Comparison of ENCODE assay signal across 14 cellular contexts in the genomic region with DNA sequence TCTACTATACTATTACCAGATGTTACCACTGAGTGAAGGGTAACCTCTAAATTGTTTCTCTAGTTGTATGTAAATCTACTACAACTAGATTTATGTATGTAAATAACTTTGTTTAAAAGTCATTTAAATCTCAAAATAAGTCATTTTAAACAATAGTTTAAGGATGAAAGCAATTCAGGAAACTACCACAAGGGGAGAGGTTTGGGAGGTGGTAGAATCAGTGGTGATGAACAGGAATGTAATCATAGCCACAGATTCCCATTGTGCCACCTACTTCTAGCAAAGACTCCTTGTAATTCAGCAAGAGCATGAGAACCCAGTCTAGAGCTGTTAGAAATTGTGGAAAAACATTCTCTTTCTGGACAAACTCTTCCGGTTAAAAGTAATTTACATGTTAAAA.
A peak's percentile ranks its signal among the peaks of the same experiment; 100 is the strongest.
DNase-seq lines count a peak whose midpoint lies in the region; TF ChIP-seq lines count a peak whose summit lies in the region.
"Had no signal": no experiment of that assay in that cellular context is flagged by ENCODE, and none has a peak within 500 bp of the region (broad histone marks: within the 10 kb centered on the region; RNA-seq: fewer than 3 reads in every experiment).

No MANE protein-coding gene starts in this region.

- H4K5ac ChIP-seq in H9 (ENCODE audit: insufficient read length, low read depth, low read length) = no peak overlapping the region

- H3K27ac ChIP-seq in H9 (ENCODE audit: insufficient read length, low read depth, low read length) (no peak overlapping the region), neuronal stem cell (replicated peaks; ENCODE audit: low read length) (no peak overlapping the region)
- H3K27ac ChIP-seq: stomach had no signal

- H2BK20ac ChIP-seq in H9 (ENCODE audit: low read depth, low read length, poor library complexity, severe bottlenecking) = no peak overlapping the region

- no peaks in the 10 kb centered on the region for H3K23me2 ChIP-seq in H9 (ENCODE audit: insufficient read length, low read depth, low read length, poor library complexity, severe bottlenecking)

- no peaks in the 10 kb centered on the region for H3K4me1 ChIP-seq in H9 (ENCODE audit: insufficient read depth, low read length)
- H3K4me1 ChIP-seq in neuronal stem cell (ENCODE audit: control insufficient read depth in 2 of 2, insufficient read depth in 1 of 2, low read depth in 1 of 2, low read length in 2 of 2) = no peaks in the 10 kb centered on the region
- H3K4me1 ChIP-seq: stomach had no signal

- DNase-seq in ACHN = peak; percentile 12
- no peak for DNase-seq in H9
- peak; percentile 9 for DNase-seq in glomerular visceral epithelial cell (ENCODE audit: extremely low spot score)
- no peak for DNase-seq in activated CD4-positive, alpha-beta T cell treated with anti-CD3 and anti-CD28 coated beads, Interleukin-2, amount 10 ng/mL, durations not matched to agents 24 days and 14 days
- no peak for DNase-seq in NCI-H2171 treated with DMSO at 0.1 percent for 48 hours (lab: John Stamatoyannopoulos, UW)
- DNase-seq in neuronal stem cell (ENCODE audit: low spot score) = no peak
- DNase-seq in NCI-H2107 (lab: John Stamatoyannopoulos, UW) = no peak
- DNase-seq: activated CD8-positive, alpha-beta memory T cell treated with anti-CD3 and anti-CD28 coated beads, Interleukin-2, amount 50 U/mL, for 48 hours; amygdala; CD4-positive, CD25-positive, alpha-beta regulatory T cell; nucleus accumbens; stomach; T-helper 9 cell had no signal

- H3K9me3 Mint-ChIP-seq in H9 = no peaks in the 10 kb centered on the region
- H3K9me3 Mint-ChIP-seq in activated CD4-positive, alpha-beta T cell treated with anti-CD3 and anti-CD28 coated beads, Interleukin-2, amount 10 ng/mL, durations not matched to agents 24 days and 14 days = no peaks in the 10 kb centered on the region

- H4K91ac ChIP-seq in H9 (ENCODE audit: insufficient read length, low read depth, low read length) (no peak overlapping the region), neuronal stem cell (ENCODE audit: low read depth, low read length, poor library complexity) (no peak overlapping the region)

- H3K79me1 ChIP-seq in H9 (ENCODE audit: insufficient read depth, low read depth, low read length, poor library complexity, severe bottlenecking) = no peaks in the 10 kb centered on the region
- no peaks in the 10 kb centered on the region for H3K79me1 ChIP-seq in neuronal stem cell (ENCODE audit: low read depth, low read length)

- H3K4me3 Mint-ChIP-seq in H9 = no peak overlapping the region
- H3K4me3 Mint-ChIP-seq in activated CD4-positive, alpha-beta T cell treated with anti-CD3 and anti-CD28 coated beads, Interleukin-2, amount 10 ng/mL, durations not matched to agents 24 days and 14 days = no peak overlapping the region
- H3K4me3 Mint-ChIP-seq: CD4-positive, CD25-positive, alpha-beta regulatory T cell had no signal

- H3K36me3 Mint-ChIP-seq in H9 (ENCODE audit: insufficient read depth in 1 of 3, low read depth in 3 of 3) = no peaks in the 10 kb centered on the region
- no peaks in the 10 kb centered on the region for H3K36me3 Mint-ChIP-seq in activated CD4-positive, alpha-beta T cell treated with anti-CD3 and anti-CD28 coated beads, Interleukin-2, amount 10 ng/mL, durations not matched to agents 24 days and 14 days (ENCODE audit: low read depth)
- H3K36me3 Mint-ChIP-seq: CD4-positive, CD25-positive, alpha-beta regulatory T cell had no signal

- H2BK12ac ChIP-seq in H9 (ENCODE audit: insufficient read length, low read depth, low read length) (no peak overlapping the region), neuronal stem cell (ENCODE audit: low read length) (no peak overlapping the region)

- H3K4me1 Mint-ChIP-seq in H9 = peaks cover 8 to 10% of the 10 kb centered on the region in 2 experiments
- H3K4me1 Mint-ChIP-seq in activated CD4-positive, alpha-beta T cell treated with anti-CD3 and anti-CD28 coated beads, Interleukin-2, amount 10 ng/mL, durations not matched to agents 24 days and 14 days = no peaks in the 10 kb centered on the region
- H3K4me1 Mint-ChIP-seq: CD4-positive, CD25-positive, alpha-beta regulatory T cell had no signal

- no peak overlapping the region for H3K9ac ChIP-seq in H9 (ENCODE audit: extremely low read depth, insufficient read length, low read length)
- no peak overlapping the region for H3K9ac ChIP-seq in neuronal stem cell (ENCODE audit: low read depth, low read length, poor library complexity)

- H3K27ac Mint-ChIP-seq in H9 = no peak overlapping the region
- no peak overlapping the region for H3K27ac Mint-ChIP-seq in activated CD4-positive, alpha-beta T cell treated with anti-CD3 and anti-CD28 coated beads, Interleukin-2, amount 10 ng/mL, durations not matched to agents 24 days and 14 days
- H3K27ac Mint-ChIP-seq: CD4-positive, CD25-positive, alpha-beta regulatory T cell had no signal

- intact Hi-C loops in activated CD4-positive, alpha-beta T cell treated with anti-CD3 and anti-CD28 coated beads, Interleukin-2, amount 10 ng/mL, durations not matched to agents 24 days and 14 days (cut with micrococcal nuclease) = no loop called here

- H2AFZ ChIP-seq in H9 (ENCODE audit: low read length) (no peak overlapping the region), neuronal stem cell (ENCODE audit: low read length) (no peak overlapping the region)

- no peaks in the 10 kb centered on the region for H4K20me1 ChIP-seq in H9 (ENCODE audit: control insufficient read depth, insufficient read depth, insufficient read length)

- H3K23ac ChIP-seq in H9 (ENCODE audit: insufficient read length, low read depth, low read length) = no peak overlapping the region
- H3K23ac ChIP-seq in neuronal stem cell (ENCODE audit: low read depth, low read length, poor library complexity) = no peak overlapping the region

- WGBS in H9 (ENCODE audit: extremely low coverage, insufficient read length, low lambda C conversion rate) = no CpG with 5 or more reads among the region's 1 CpG
- no CpG with 5 or more reads among the region's 1 CpG for whole genome bisulfite sequencing in neuronal stem cell (ENCODE audit: extremely low coverage in 2 of 2, insufficient read length in 2 of 2, insufficient replicate concordance in 1 of 2), 2 donors

- H3K4ac ChIP-seq in H9 (ENCODE audit: low read depth, low read length) (no peak overlapping the region), neuronal stem cell (ENCODE audit: low read length) (no peak overlapping the region)

- H2AK5ac ChIP-seq in H9 (ENCODE audit: insufficient read length, low read length) (no peak overlapping the region), neuronal stem cell (ENCODE audit: low read depth, low read length) (no peak overlapping the region)

- no peaks in the 10 kb centered on the region for H3K27me3 Mint-ChIP-seq in H9 (ENCODE audit: low read depth)
- no peaks in the 10 kb centered on the region for H3K27me3 Mint-ChIP-seq in activated CD4-positive, alpha-beta T cell treated with anti-CD3 and anti-CD28 coated beads, Interleukin-2, amount 10 ng/mL, durations not matched to agents 24 days and 14 days
- H3K27me3 Mint-ChIP-seq: CD4-positive, CD25-positive, alpha-beta regulatory T cell had no signal

- H3K27me3 ChIP-seq in H9 (ENCODE audit: insufficient read depth, low read length) (no peaks in the 10 kb centered on the region), neuronal stem cell (ENCODE audit: control insufficient read depth in 3 of 3, insufficient read depth in 3 of 3, low read depth in 1 of 3, low read length in 3 of 3) (no peaks in the 10 kb centered on the region)
- H3K27me3 ChIP-seq: stomach had no signal

- H3K36me3 ChIP-seq in neuronal stem cell (replicated peaks in 1 of 2; ENCODE audit: control insufficient read depth in 2 of 2, insufficient read depth in 2 of 2, low read length in 2 of 2) = no peaks in the 10 kb centered on the region
- H3K36me3 ChIP-seq: stomach had no signal

- TF ChIP-seq CTCF in H9 (conservative IDR thresholded peaks at IDR 0.05) (peak; percentile 63), WI38 (IDR thresholded peaks at IDR 0.05; ENCODE audit: low read depth, low read length) (peak; percentile 21; the same call in 1 of the 2 replicates)

- H3K4me3 ChIP-seq in WI38 (ENCODE audit: low read depth, low read length) = no peak overlapping the region
- no peak overlapping the region for H3K4me3 ChIP-seq in neuronal stem cell (ENCODE audit: low read length in 2 of 2)
- H3K4me3 ChIP-seq: stomach had no signal

- H3K79me2 ChIP-seq in H9 (ENCODE audit: insufficient read depth, low read length) = no peaks in the 10 kb centered on the region

- no peak overlapping the region for H3K4me2 ChIP-seq in H9 (ENCODE audit: insufficient read depth, insufficient read length, low read length)
- no peak overlapping the region for H3K4me2 ChIP-seq in neuronal stem cell (ENCODE audit: insufficient read depth, low read length, poor library complexity, severe bottlenecking)

- no peak overlapping the region for H3T11ph ChIP-seq in H9 (ENCODE audit: low read length)

- H3K18ac ChIP-seq in H9 (ENCODE audit: insufficient read length, low read depth, low read length) = no peak overlapping the region
- no peak overlapping the region for H3K18ac ChIP-seq in neuronal stem cell (ENCODE audit: low read length)

- no peak overlapping the region for H2BK15ac ChIP-seq in H9 (ENCODE audit: low read depth, low read length)
- H2BK15ac ChIP-seq in neuronal stem cell (ENCODE audit: low read length) = no peak overlapping the region

- no peak overlapping the region for H2BK120ac ChIP-seq in H9 (ENCODE audit: low read depth, low read length, poor library complexity, severe bottlenecking)
- no peak overlapping the region for H2BK120ac ChIP-seq in neuronal stem cell (ENCODE audit: low read depth, low read length)

- H3K9me3 ChIP-seq in H9 (ENCODE audit: control insufficient read depth, low read depth, low read length) = no peaks in the 10 kb centered on the region
- H3K9me3 ChIP-seq in neuronal stem cell (replicated peaks in 1 of 2; ENCODE audit: control insufficient read depth in 2 of 2, insufficient read depth in 1 of 2, low read depth in 1 of 2, low read length in 2 of 2) = no peaks in the 10 kb centered on the region
- H3K9me3 ChIP-seq: stomach had no signal

- H3K14ac ChIP-seq in H9 (ENCODE audit: insufficient read depth, low read length) (no peak overlapping the region), neuronal stem cell (ENCODE audit: low read length) (no peak overlapping the region)

- H3K56ac ChIP-seq in H9 (ENCODE audit: insufficient read length, low read depth, low read length) = no peak overlapping the region

- H4K8ac ChIP-seq in H9 (replicated peaks; ENCODE audit: insufficient read length, low read depth, low read length) (no peak overlapping the region), neuronal stem cell (ENCODE audit: low read depth, low read length) (no peak overlapping the region)

- H2BK5ac ChIP-seq in H9 (ENCODE audit: insufficient read length, low read length) (no peak overlapping the region), neuronal stem cell (ENCODE audit: low read length) (no peak overlapping the region)

- in situ Hi-C loops in ACHN (cut with HindIII; ENCODE audit: low pct_ligation_motif_present, low pct_unique_long_range_greater_than_20kb, low sequenced_read_pairs) = no loop called here

Comparison
In these comparisons a context has a peak if more than half of its experiments do, and no peak if none do; other contexts are left out.
1. DNase-seq: peak in ACHN (single experiment) and glomerular visceral epithelial cell (single experiment); none in H9 (single experiment), activated CD4-positive, alpha-beta T cell treated with anti-CD3 and anti-CD28 coated beads, Interleukin-2, amount 10 ng/mL, durations not matched to agents 24 days and 14 days (single experiment), NCI-H2171 treated with DMSO at 0.1 percent for 48 hours (single experiment), neuronal stem cell (single experiment) and NCI-H2107 (single experiment).